In genomic region chr16:53121043-53121442, GRCh38 we compare ENCODE assay signal across 24 cellular contexts.
DNase-seq lines count a peak whose midpoint lies in the region; ATAC-seq and TF ChIP-seq lines count a peak whose summit lies in the region.
"Had no signal": no experiment of that assay in that cellular context is flagged by ENCODE, and none has a peak within 500 bp of the region (broad histone marks: within the 10 kb centered on the region; RNA-seq: fewer than 3 reads in every experiment).

No MANE protein-coding gene starts in this region.

- CTCF ChIA-PET in WTC11 (lab: Charles Lee): no interaction called here

- no peak for DNase-seq in activated naive CD8-positive, alpha-beta T cell treated with anti-CD3 and anti-CD28 coated beads for 36 hours
- DNase-seq in WTC11 (ENCODE audit: low spot score): no peak
- no peak for DNase-seq in naive B cell
- no peak for DNase-seq in transverse colon
- no peak for DNase-seq in activated CD4-positive, alpha-beta T cell treated with anti-CD3 and anti-CD28 coated beads for 4 hours
- DNase-seq in DMS79 (lab: John Stamatoyannopoulos, UW): no peak
- DNase-seq: 8988T; activated CD8-positive, alpha-beta T cell treated with anti-CD3 and anti-CD28 coated beads, Interleukin-2, amount 10 ng/mL, durations not matched to agents 7 days and 5 days; activated naive CD4-positive, alpha-beta T cell; activated T-cell treated with anti-CD3 and anti-CD28 coated beads, Interleukin-2, amount 50 U/mL, for 1 hour; aorta; effector CD4-positive, alpha-beta T cell; esophagus squamous epithelium; MV-4-11; NCI-H187; NCI-H226; stimulated activated CD4-positive, alpha-beta T cell treated with anti-CD3 and anti-CD28 coated beads, Interleukin-4, amount 100 ng/mL, for 1 hour had no signal

- ATAC-seq in WTC11: no peak
- ATAC-seq in naive B cell (ENCODE audit: low read depth in 2 of 2): no peak
- no peak for ATAC-seq in HG02884 (IDR thresholded peaks at IDR 0.05; ENCODE audit: unreplicated experiment)
- ATAC-seq: activated CD4-positive, CD25-positive, alpha-beta regulatory T cell treated with anti-CD3 and anti-CD28 coated beads, Interleukin-2, amount 50 U/mL, for 24 hours; activated CD8-positive, alpha-beta T cell treated with anti-CD3 and anti-CD28 coated beads, Interleukin-2, amount 10 ng/mL, durations not matched to agents 7 days and 5 days had no signal

- no peak overlapping the region for H3K4me3 ChIP-seq in transverse colon
- H3K4me3 ChIP-seq: esophagus squamous epithelium, K562, neural progenitor cell, SJSA1 had no signal

- TF ChIP-seq EP300 in transverse colon (IDR thresholded peaks at IDR 0.05; ENCODE audit: low read depth): no peak

- H3K9me3 ChIP-seq in transverse colon: no peaks in the 10 kb centered on the region
- H3K9me3 ChIP-seq: esophagus squamous epithelium, SJSA1 had no signal

- no peaks in the 10 kb centered on the region for H3K27me3 ChIP-seq in transverse colon
- H3K27me3 ChIP-seq: esophagus squamous epithelium, neural progenitor cell, SJSA1 had no signal

- H3K4me1 ChIP-seq in transverse colon: peaks cover 0 to 9% (median 2%) of the 10 kb centered on the region in 4 donors
- H3K4me1 ChIP-seq: neural progenitor cell, SJSA1 had no signal

- H3K4me3 Mint-ChIP-seq in activated naive CD8-positive, alpha-beta T cell: no peak overlapping the region
- no peak overlapping the region for H3K4me3 Mint-ChIP-seq in activated naive CD8-positive, alpha-beta T cell treated with anti-CD3 and anti-CD28 coated beads for 36 hours
- H3K4me3 Mint-ChIP-seq in WTC11 (no peak overlapping the region), naive B cell (no peak overlapping the region)
- H3K4me3 Mint-ChIP-seq: activated CD8-positive, alpha-beta T cell treated with anti-CD3 and anti-CD28 coated beads, Interleukin-2, amount 10 ng/mL, durations not matched to agents 7 days and 5 days; central memory CD8-positive, alpha-beta T cell; neural progenitor cell had no signal

- H3K27ac ChIP-seq in transverse colon: peak overlapping the region; percentile 24 to 83 (median 62)
- H3K27ac ChIP-seq: neural progenitor cell, SJSA1 had no signal

- no peaks in the 10 kb centered on the region for H3K4me1 Mint-ChIP-seq in activated naive CD8-positive, alpha-beta T cell (ENCODE audit: low read depth)
- no peaks in the 10 kb centered on the region for H3K4me1 Mint-ChIP-seq in activated naive CD8-positive, alpha-beta T cell treated with anti-CD3 and anti-CD28 coated beads for 36 hours
- H3K4me1 Mint-ChIP-seq in WTC11 (no peaks in the 10 kb centered on the region), naive B cell (peaks cover 12 to 15% (median 13%) of the 10 kb centered on the region in 3 donors)
- H3K4me1 Mint-ChIP-seq: central memory CD8-positive, alpha-beta T cell had no signal

- POLR2A ChIA-PET in WTC11 (lab: Charles Lee): no interaction called here

- TF ChIP-seq POLR2A in transverse colon (IDR thresholded peaks at IDR 0.05): no peak

- no peak for TF ChIP-seq CTCF in WTC11 (IDR thresholded peaks at IDR 0.05)
- no peak for TF ChIP-seq CTCF in transverse colon (IDR thresholded peaks at IDR 0.05)

- H3K36me3 ChIP-seq in transverse colon: no peaks in the 10 kb centered on the region
- H3K36me3 ChIP-seq: neural progenitor cell had no signal

- H3K27ac Mint-ChIP-seq in activated naive CD8-positive, alpha-beta T cell: peak overlapping the region; percentile 22
- H3K27ac Mint-ChIP-seq in activated naive CD8-positive, alpha-beta T cell treated with anti-CD3 and anti-CD28 coated beads for 36 hours: no peak overlapping the region
- H3K27ac Mint-ChIP-seq in WTC11: peak overlapping the region; percentile 32; the same call in 1 of the 2 replicates
- H3K27ac Mint-ChIP-seq in naive B cell: peak overlapping the region; percentile 13 to 82 (median 52)
- H3K27ac Mint-ChIP-seq: activated CD8-positive, alpha-beta T cell treated with anti-CD3 and anti-CD28 coated beads, Interleukin-2, amount 10 ng/mL, durations not matched to agents 7 days and 5 days; neural progenitor cell had no signal

- H3K9me3 Mint-ChIP-seq in activated naive CD8-positive, alpha-beta T cell (ENCODE audit: low read depth): no peaks in the 10 kb centered on the region
- H3K9me3 Mint-ChIP-seq in activated naive CD8-positive, alpha-beta T cell treated with anti-CD3 and anti-CD28 coated beads for 36 hours: peaks cover 3% of the 10 kb centered on the region
- H3K9me3 Mint-ChIP-seq in WTC11: peaks cover 11% of the 10 kb centered on the region
- H3K9me3 Mint-ChIP-seq in naive B cell: peaks cover 0 to 5% (median 0%) of the 10 kb centered on the region in 7 donors
- H3K9me3 Mint-ChIP-seq: central memory CD8-positive, alpha-beta T cell had no signal

- WGBS in transverse colon (ENCODE audit: low coverage in 1 of 2), 2 donors: 67 to 78% methylated on average over 2 of the region's 2 CpGs

- intact Hi-C loops in transverse colon (cut with DNase I; ENCODE audit: low total_unique reads): no loop called here

- no peaks in the 10 kb centered on the region for H3K27me3 Mint-ChIP-seq in activated naive CD8-positive, alpha-beta T cell
- H3K27me3 Mint-ChIP-seq in activated naive CD8-positive, alpha-beta T cell treated with anti-CD3 and anti-CD28 coated beads for 36 hours: no peaks in the 10 kb centered on the region
- H3K27me3 Mint-ChIP-seq in WTC11 (ENCODE audit: low read depth): no peaks in the 10 kb centered on the region
- H3K27me3 Mint-ChIP-seq in naive B cell: no peaks in the 10 kb centered on the region
- H3K27me3 Mint-ChIP-seq: central memory CD8-positive, alpha-beta T cell had no signal

- no peaks in the 10 kb centered on the region for H3K36me3 Mint-ChIP-seq in activated naive CD8-positive, alpha-beta T cell
- peaks cover 3% of the 10 kb centered on the region for H3K36me3 Mint-ChIP-seq in activated naive CD8-positive, alpha-beta T cell treated with anti-CD3 and anti-CD28 coated beads for 36 hours
- H3K36me3 Mint-ChIP-seq in WTC11 (peaks cover 10% of the 10 kb centered on the region), naive B cell (peaks cover 5 to 7% of the 10 kb centered on the region in 2 donors)

- in situ Hi-C loops in transverse colon (cut with MboI; ENCODE audit: low pct_ligation_motif_present in 1 of 4, low pct_unique_long_range_greater_than_20kb in 1 of 4, low sequenced_read_pairs in 3 of 4): no loop called here

TF ChIP-seq in WTC11, 78 proteins besides CTCF, POLR2A, EP300 and RAD21:
- TF ChIP-seq EMX1 (CRISPR knock-in tag; IDR thresholded peaks at IDR 0.05) (no peak), ZNF317 (CRISPR knock-in tag; IDR thresholded peaks at IDR 0.05; ENCODE audit: borderline replicate concordance, low read depth) (no peak), RELA (CRISPR knock-in tag; IDR thresholded peaks at IDR 0.05; ENCODE audit: borderline replicate concordance) (no peak), NR1H2 (CRISPR knock-in tag; IDR thresholded peaks at IDR 0.05) (no peak), ATF1 (CRISPR knock-in tag; IDR thresholded peaks at IDR 0.05) (no peak), SP1 (CRISPR knock-in tag; conservative IDR thresholded peaks at IDR 0.05) (no peak), ZNF121 (CRISPR knock-in tag; IDR thresholded peaks at IDR 0.05) (no peak)
